1 cellular context compared by ENCODE assay signal in genomic region chr16:2835638-2836493, GRCh38.
TF ChIP-seq lines count a peak whose summit lies in the region.

No MANE protein-coding gene starts in this region.

TF ChIP-seq in K562, 482 proteins besides CTCF, POLR2A, EP300 and RAD21:
- TF ChIP-seq SIRT6 (IDR thresholded peaks at IDR 0.05; ENCODE audit: low read depth, low read length) (no peak), NELFE (IDR thresholded peaks at IDR 0.05; ENCODE audit: insufficient read depth, insufficient read length) (no peak), BCOR (IDR thresholded peaks at IDR 0.05) (no peak), NCOA4 (IDR thresholded peaks at IDR 0.05; ENCODE audit: partially characterized antibody) (no peak), NCOA6 (IDR thresholded peaks at IDR 0.05) (no peak), HES1 (IDR thresholded peaks at IDR 0.05; ENCODE audit: low read depth) (0 out of 2 replicates have a peak, but pooled peaks have one; percentile 43), PTBP1 (IDR thresholded peaks at IDR 0.05; ENCODE audit: low read depth, low read length) (no peak), SMARCE1 (IDR thresholded peaks at IDR 0.05) (peak; percentile 70; the same call in 1 of the 2 replicates), ARID1B (IDR thresholded peaks at IDR 0.05) (peak; percentile 59), CBFB (CRISPR knock-in tag; IDR thresholded peaks at IDR 0.05) (0 out of 2 replicates have a peak, but pooled peaks have one; percentile 30), SPI1 (IDR thresholded peaks at IDR 0.05; ENCODE audit: borderline replicate concordance, low read depth, low read length) (peak; percentile 80), ZNF408 (CRISPR knock-in tag; IDR thresholded peaks at IDR 0.05; ENCODE audit: low read depth) (no peak), ETV5 (CRISPR knock-in tag; IDR thresholded peaks at IDR 0.05; ENCODE audit: low read depth) (peak; percentile 69; the same call in 1 of the 2 replicates), CREBBP (IDR thresholded peaks at IDR 0.05; ENCODE audit: low read depth, low read length) (no peak), HDAC2 (IDR thresholded peaks at IDR 0.05) (no peak), ATF3 (IDR thresholded peaks at IDR 0.05) (peak; percentile 55; the same call in 1 of the 2 replicates), ATF3 (CRISPR knock-in tag; conservative IDR thresholded peaks at IDR 0.05) (no peak), SMARCA4 (IDR thresholded peaks at IDR 0.05) (peak; percentile 59; the same call in 1 of the 2 replicates), ZNF175 (CRISPR knock-in tag; IDR thresholded peaks at IDR 0.05; ENCODE audit: low read depth) (0 out of 2 replicates have a peak, but pooled peaks have one; percentile 39), JUND (IDR thresholded peaks at IDR 0.05; ENCODE audit: borderline replicate concordance, low read depth, low read length) (peak; percentile 50; the same call in 1 of the 2 replicates), JUND (tag; IDR thresholded peaks at IDR 0.05; ENCODE audit: borderline replicate concordance, low read depth, low read length) (no peak), ESRRA (IDR thresholded peaks at IDR 0.05; ENCODE audit: borderline replicate concordance, low read depth) (peak; percentile 64; the same call in 1 of the 2 replicates), TCF3 (CRISPR knock-in tag; IDR thresholded peaks at IDR 0.05) (peak; percentile 34; the same call in 1 of the 2 replicates), HINFP (tag; conservative IDR thresholded peaks at IDR 0.05; ENCODE audit: low read depth) (no peak), FOSL1 (tag; conservative IDR thresholded peaks at IDR 0.05) (peak; percentile 87), ZNF589 (CRISPR knock-in tag; IDR thresholded peaks at IDR 0.05; ENCODE audit: low read depth) (peak; percentile 54; the same call in 1 of the 2 replicates), RB1 (IDR thresholded peaks at IDR 0.05; ENCODE audit: low read depth) (no peak), ZNF239 (CRISPR knock-in tag; IDR thresholded peaks at IDR 0.05) (no peak), TEAD4 (IDR thresholded peaks at IDR 0.05; ENCODE audit: low read length) (peak; percentile 57; the same call in 1 of the 2 replicates), TEAD4 (CRISPR knock-in tag; IDR thresholded peaks at IDR 0.05; ENCODE audit: borderline replicate concordance) (no peak), CAMTA2 (CRISPR knock-in tag; conservative IDR thresholded peaks at IDR 0.05) (no peak), CBFA2T3 (IDR thresholded peaks at IDR 0.05) (peak; percentile 43; the same call in 1 of the 2 replicates), JUN (IDR thresholded peaks at IDR 0.05; ENCODE audit: borderline replicate concordance, low read depth, low read length) (peak; percentile 52; the same call in 1 of the 2 replicates), JUN (CRISPR knock-in tag; IDR thresholded peaks at IDR 0.05; ENCODE audit: borderline replicate concordance) (no peak), LARP7 (IDR thresholded peaks at IDR 0.05) (no peak), RERE (CRISPR knock-in tag; IDR thresholded peaks at IDR 0.05; ENCODE audit: borderline replicate concordance) (no peak), ZNF79 (CRISPR knock-in tag; IDR thresholded peaks at IDR 0.05; ENCODE audit: low read depth) (no peak), PCBP1 (IDR thresholded peaks at IDR 0.05; ENCODE audit: low read depth, low read length, poor library complexity, severe bottlenecking) (no peak), ZFP1 (CRISPR knock-in tag; IDR thresholded peaks at IDR 0.05) (no peak), ZNF445 (CRISPR knock-in tag; IDR thresholded peaks at IDR 0.05; ENCODE audit: low read depth) (no peak), ID3 (CRISPR knock-in tag; IDR thresholded peaks at IDR 0.05) (no peak), ID3 (tag; IDR thresholded peaks at IDR 0.05) (0 out of 2 replicates have a peak, but pooled peaks have one; percentile 33), MTF1 (CRISPR knock-in tag; IDR thresholded peaks at IDR 0.05; ENCODE audit: borderline replicate concordance) (no peak), ZNF584 (CRISPR knock-in tag; IDR thresholded peaks at IDR 0.05; ENCODE audit: low read depth) (no peak), CTBP1 (IDR thresholded peaks at IDR 0.05; ENCODE audit: borderline replicate concordance) (peak; percentile 61)
- TF ChIP-seq, protein P1, sequence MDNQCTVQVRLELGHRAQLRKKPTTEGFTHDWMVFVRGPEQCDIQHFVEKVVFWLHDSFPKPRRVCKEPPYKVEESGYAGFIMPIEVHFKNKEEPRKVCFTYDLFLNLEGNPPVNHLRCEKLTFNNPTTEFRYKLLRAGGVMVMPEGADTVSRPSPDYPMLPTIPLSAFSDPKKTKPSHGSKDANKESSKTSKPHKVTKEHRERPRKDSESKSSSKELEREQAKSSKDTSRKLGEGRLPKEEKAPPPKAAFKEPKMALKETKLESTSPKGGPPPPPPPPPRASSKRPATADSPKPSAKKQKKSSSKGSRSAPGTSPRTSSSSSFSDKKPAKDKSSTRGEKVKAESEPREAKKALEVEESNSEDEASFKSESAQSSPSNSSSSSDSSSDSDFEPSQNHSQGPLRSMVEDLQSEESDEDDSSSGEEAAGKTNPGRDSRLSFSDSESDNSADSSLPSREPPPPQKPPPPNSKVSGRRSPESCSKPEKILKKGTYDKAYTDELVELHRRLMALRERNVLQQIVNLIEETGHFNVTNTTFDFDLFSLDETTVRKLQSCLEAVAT (IDR thresholded peaks at IDR 0.05): 0 out of 4 replicates have a peak, but pooled peaks of 1 of the 2 experiments have one; percentile 33
- TF ChIP-seq, protein P2, sequence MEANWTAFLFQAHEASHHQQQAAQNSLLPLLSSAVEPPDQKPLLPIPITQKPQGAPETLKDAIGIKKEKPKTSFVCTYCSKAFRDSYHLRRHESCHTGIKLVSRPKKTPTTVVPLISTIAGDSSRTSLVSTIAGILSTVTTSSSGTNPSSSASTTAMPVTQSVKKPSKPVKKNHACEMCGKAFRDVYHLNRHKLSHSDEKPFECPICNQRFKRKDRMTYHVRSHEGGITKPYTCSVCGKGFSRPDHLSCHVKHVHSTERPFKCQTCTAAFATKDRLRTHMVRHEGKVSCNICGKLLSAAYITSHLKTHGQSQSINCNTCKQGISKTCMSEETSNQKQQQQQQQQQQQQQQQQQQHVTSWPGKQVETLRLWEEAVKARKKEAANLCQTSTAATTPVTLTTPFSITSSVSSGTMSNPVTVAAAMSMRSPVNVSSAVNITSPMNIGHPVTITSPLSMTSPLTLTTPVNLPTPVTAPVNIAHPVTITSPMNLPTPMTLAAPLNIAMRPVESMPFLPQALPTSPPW (CRISPR knock-in tag; IDR thresholded peaks at IDR 0.05): 0 out of 2 replicates have a peak, but pooled peaks have one; percentile 14
